In genomic region chr6:64777941-64778785, GRCh38 we compare ENCODE assay signal across 17 cellular contexts.
"Had no signal": no experiment of that assay in that cellular context is flagged by ENCODE, and none has a peak within 500 bp of the region (broad histone marks: within the 10 kb centered on the region; RNA-seq: fewer than 3 reads in every experiment).

No MANE protein-coding gene starts in this region.

- H3K27ac Mint-ChIP-seq: activated naive CD8-positive, alpha-beta T cell treated with anti-CD3 and anti-CD28 coated beads, Interleukin-2, amount 10 ng/mL, durations not matched to agents 7 days and 5 days; endodermal cell; natural killer cell treated with Interleukin-12 subunit alpha and Interleukin-12 subunit beta and Interleukin-15 and Interleukin-18, amount 100 ng/mL, for 72 hours; stimulated activated memory B cell treated with anti-CD40 and anti-IgM and Interleukin-4, amounts not matched to agents 10 μg/mL and 1 μg/mL and 100 μg/mL, for 72 hours; T-cell had no signal

- H3K27ac ChIP-seq: cardiac muscle cell, dorsolateral prefrontal cortex, esophagus muscularis mucosa, tibial nerve had no signal

- H3K36me3 Mint-ChIP-seq: activated naive CD8-positive, alpha-beta T cell treated with anti-CD3 and anti-CD28 coated beads, Interleukin-2, amount 10 ng/mL, durations not matched to agents 7 days and 5 days; stimulated activated memory B cell treated with anti-CD40 and anti-IgM and Interleukin-4, amounts not matched to agents 10 μg/mL and 1 μg/mL and 100 μg/mL, for 72 hours; T-cell had no signal

- H3K27me3 Mint-ChIP-seq: activated naive CD8-positive, alpha-beta T cell treated with anti-CD3 and anti-CD28 coated beads, Interleukin-2, amount 10 ng/mL, durations not matched to agents 7 days and 5 days; natural killer cell treated with Interleukin-12 subunit alpha and Interleukin-12 subunit beta and Interleukin-15 and Interleukin-18, amount 100 ng/mL, for 72 hours; stimulated activated memory B cell treated with anti-CD40 and anti-IgM and Interleukin-4, amounts not matched to agents 10 μg/mL and 1 μg/mL and 100 μg/mL, for 72 hours; T-cell had no signal

- H3K27me3 ChIP-seq: cardiac muscle cell, dorsolateral prefrontal cortex, esophagus muscularis mucosa, tibial nerve had no signal

- H3K4me3 Mint-ChIP-seq: activated naive CD8-positive, alpha-beta T cell treated with anti-CD3 and anti-CD28 coated beads, Interleukin-2, amount 10 ng/mL, durations not matched to agents 7 days and 5 days; endodermal cell; natural killer cell treated with Interleukin-12 subunit alpha and Interleukin-12 subunit beta and Interleukin-15 and Interleukin-18, amount 100 ng/mL, for 72 hours; stimulated activated memory B cell treated with anti-CD40 and anti-IgM and Interleukin-4, amounts not matched to agents 10 μg/mL and 1 μg/mL and 100 μg/mL, for 72 hours; T-cell had no signal

- H3K4me3 ChIP-seq: cardiac muscle cell, dorsolateral prefrontal cortex, esophagus muscularis mucosa, tibial nerve had no signal

- ATAC-seq: natural killer cell treated with Interleukin-12 subunit alpha and Interleukin-12 subunit beta and Interleukin-15 and Interleukin-18, amount 100 ng/mL, for 72 hours; stimulated activated memory B cell treated with anti-CD40 and anti-IgM and Interleukin-4, amounts not matched to agents 10 μg/mL and 1 μg/mL and 100 μg/mL, for 72 hours; T-cell had no signal

- H3K9me3 ChIP-seq: tibial nerve had no signal

- H3K4me1 Mint-ChIP-seq: activated naive CD8-positive, alpha-beta T cell treated with anti-CD3 and anti-CD28 coated beads, Interleukin-2, amount 10 ng/mL, durations not matched to agents 7 days and 5 days; stimulated activated memory B cell treated with anti-CD40 and anti-IgM and Interleukin-4, amounts not matched to agents 10 μg/mL and 1 μg/mL and 100 μg/mL, for 72 hours; T-cell had no signal

- DNase-seq: activated CD4-positive, alpha-beta T cell treated with anti-CD3 and anti-CD28 coated beads, Interleukin-2, amount 50 U/mL, for 4 hours; activated naive CD4-positive, alpha-beta T cell; activated naive CD8-positive, alpha-beta T cell treated with anti-CD3 and anti-CD28 coated beads, Interleukin-2, amount 10 ng/mL, durations not matched to agents 7 days and 5 days; activated T-cell treated with anti-CD3 and anti-CD28 coated beads for 4 hours; anterior cingulate cortex; dorsolateral prefrontal cortex; endodermal cell; head of caudate nucleus; nucleus accumbens; substantia nigra; T-cell; T-helper 9 cell had no signal
